9 cellular contexts compared by ENCODE assay signal in the genomic region with DNA sequence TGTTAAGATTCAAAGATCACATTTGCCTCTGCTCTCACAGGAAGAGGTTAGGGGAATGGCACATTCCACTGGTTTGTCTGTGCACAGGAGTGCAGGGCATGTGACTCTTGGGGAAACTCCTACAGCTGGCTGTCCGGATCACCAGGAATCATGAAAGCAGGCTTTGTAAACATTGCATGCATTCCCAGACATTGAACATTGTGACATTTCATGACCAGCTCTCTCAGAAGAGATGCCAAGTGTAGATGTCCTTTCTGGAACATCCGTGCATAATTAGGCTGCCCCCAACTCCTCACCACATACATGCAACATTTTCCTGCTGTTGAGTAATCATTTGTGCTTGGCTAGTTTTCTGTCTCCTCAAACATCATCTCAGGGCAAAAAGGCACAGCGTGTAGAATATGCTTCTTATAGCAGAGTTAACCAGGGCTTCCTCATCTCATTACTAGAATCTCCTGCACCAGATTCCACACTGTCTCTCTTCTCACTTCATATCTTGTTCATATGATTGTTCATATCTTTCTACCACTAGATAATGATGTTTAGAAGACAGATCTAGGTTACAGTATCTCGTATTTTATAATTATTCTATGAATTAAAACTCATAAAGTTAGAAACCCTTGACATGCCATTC.
DNase-seq lines count a peak whose midpoint lies in the region; ATAC-seq and TF ChIP-seq lines count a peak whose summit lies in the region.
"Had no signal": no experiment of that assay in that cellular context is flagged by ENCODE, and none has a peak within 500 bp of the region (broad histone marks: within the 10 kb centered on the region; RNA-seq: fewer than 3 reads in every experiment).

No MANE protein-coding gene starts in this region.

- TF ChIP-seq EP300 in gastroesophageal sphincter (IDR thresholded peaks at IDR 0.05), result no peak

- H3K9me3 Mint-ChIP-seq in T-cell, result peaks cover 6 to 16% (median 15%) of the 10 kb centered on the region in 3 donors

- peaks cover 0 to 7% (median 0%) of the 10 kb centered on the region in 3 donors for H3K9me3 ChIP-seq in gastroesophageal sphincter
- H3K9me3 ChIP-seq in skeletal muscle satellite cell (replicated peaks; ENCODE audit: low read length), result no peaks in the 10 kb centered on the region
- H3K9me3 ChIP-seq: body of pancreas had no signal

- no peaks in the 10 kb centered on the region for H3K36me3 Mint-ChIP-seq in T-cell

- TF ChIP-seq POLR2A in gastroesophageal sphincter (IDR thresholded peaks at IDR 0.05), result no peak

- DNase-seq in HFF-Myc (ENCODE audit: extremely low read depth, low read depth), result peak; percentile 78
- peak; percentile 55 for DNase-seq in SW480 (ENCODE audit: low spot score)
- no peak for DNase-seq in NCI-H524 treated with DMSO at 0.1 percent for 48 hours (lab: John Stamatoyannopoulos, UW)
- no peak for DNase-seq in T-cell
- DNase-seq: occipital lobe had no signal

- WGBS in gastroesophageal sphincter (ENCODE audit: low coverage in 1 of 2), 2 donors, result 67 to 83% methylated on average over 3 of the region's 4 CpGs

- H3K4me1 ChIP-seq in gastroesophageal sphincter, result no peaks in the 10 kb centered on the region
- H3K4me1 ChIP-seq in skeletal muscle satellite cell (ENCODE audit: control insufficient read depth, insufficient read depth, low read length), result peaks cover 65% of the 10 kb centered on the region
- H3K4me1 ChIP-seq: body of pancreas had no signal

- TF ChIP-seq CTCF in HFF-Myc (IDR thresholded peaks at IDR 0.05; ENCODE audit: low read depth, low read length, missing control alignments) (no peak), gastroesophageal sphincter (IDR thresholded peaks at IDR 0.05) (no peak)

- ATAC-seq in gastroesophageal sphincter, result peak; percentile 60
- no peak for ATAC-seq in T-cell (replicated peaks in 1 of 4)
- no peak for ATAC-seq in GM21367 (IDR thresholded peaks at IDR 0.05; ENCODE audit: unreplicated experiment)
- ATAC-seq: body of pancreas had no signal

- peak overlapping the region; percentile 85 for H3K9ac ChIP-seq in skeletal muscle satellite cell (ENCODE audit: low read depth, low read length)

- H3K4me1 Mint-ChIP-seq in T-cell, result no peaks in the 10 kb centered on the region

- peak overlapping the region; percentile 35 for H3K4me2 ChIP-seq in skeletal muscle satellite cell (ENCODE audit: low read length)

- H3K27me3 ChIP-seq in gastroesophageal sphincter (no peaks in the 10 kb centered on the region), skeletal muscle satellite cell (ENCODE audit: control insufficient read depth, insufficient read depth, low read length) (no peaks in the 10 kb centered on the region)
- H3K27me3 ChIP-seq: body of pancreas had no signal

- no peak overlapping the region for H3K27ac ChIP-seq in gastroesophageal sphincter
- H3K27ac ChIP-seq: body of pancreas had no signal

- H3K36me3 ChIP-seq in gastroesophageal sphincter (no peaks in the 10 kb centered on the region), skeletal muscle satellite cell (ENCODE audit: insufficient read depth, low read length) (no peaks in the 10 kb centered on the region)

- POLR2A ChIA-PET in T-cell (lab: Charles Lee), result no interaction called here

- no peak overlapping the region for H3K4me3 Mint-ChIP-seq in T-cell

- H3K4me3 ChIP-seq in HFF-Myc (replicated peaks; ENCODE audit: low read depth, low read length) (no peak overlapping the region), gastroesophageal sphincter (no peak overlapping the region), skeletal muscle satellite cell (ENCODE audit: low read length) (peak overlapping the region; percentile 0)
- H3K4me3 ChIP-seq: body of pancreas had no signal

- H3K27ac Mint-ChIP-seq in T-cell, result no peak overlapping the region

- H3K27me3 Mint-ChIP-seq in T-cell, result peaks cover 0 to 3% of the 10 kb centered on the region in 2 donors

- CTCF ChIA-PET in T-cell (lab: Charles Lee), result no interaction called here

Comparison
In these comparisons a context has a peak if more than half of its experiments do, and no peak if none do; other contexts are left out.
1. DNase-seq: peak in HFF-Myc (single experiment) and SW480 (single experiment); none in NCI-H524 treated with DMSO at 0.1 percent for 48 hours (single experiment) and T-cell (0 of 34).